In genomic region chr10:13586676-13587355, GRCh38 we compare ENCODE assay signal across 8 cellular contexts. TPM values are rescaled to one million over a fixed set of nuclear protein-coding genes. Genes with fewer than 3 reads are reported as not detected.
A peak's percentile ranks its signal among the peaks of the same experiment; 100 is the strongest.
DNase-seq lines count a peak whose midpoint lies in the region; ATAC-seq lines count a peak whose summit lies in the region.

A gene with protein sequence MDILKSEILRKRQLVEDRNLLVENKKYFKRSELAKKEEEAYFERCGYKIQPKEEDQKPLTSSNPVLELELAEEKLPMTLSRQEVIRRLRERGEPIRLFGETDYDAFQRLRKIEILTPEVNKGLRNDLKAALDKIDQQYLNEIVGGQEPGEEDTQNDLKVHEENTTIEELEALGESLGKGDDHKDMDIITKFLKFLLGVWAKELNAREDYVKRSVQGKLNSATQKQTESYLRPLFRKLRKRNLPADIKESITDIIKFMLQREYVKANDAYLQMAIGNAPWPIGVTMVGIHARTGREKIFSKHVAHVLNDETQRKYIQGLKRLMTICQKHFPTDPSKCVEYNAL (plus strand): TSS chr10:13586965. CDS start chr10:13587087, 122 bp downstream.

- H3K27ac Mint-ChIP-seq in IgD-negative memory B cell, result peak within 1 kb of the TSS; percentile 14 to 99 (median 99)

- peaks cover 12 to 25% (median 20%) of the 10 kb centered on the region in 3 donors for H3K4me1 Mint-ChIP-seq in IgD-negative memory B cell

- DNase-seq in DMS53 (lab: John Stamatoyannopoulos, UW) (peak; percentile 99), OCI-M1 (lab: John Stamatoyannopoulos, UW) (peak; percentile 97), activated T-cell treated with anti-CD3 and anti-CD28 coated beads for 24 hours (ENCODE audit: low read depth) (peak; percentile 92), epidermal melanocyte (ENCODE audit: insufficient read length, low spot score) (peak; percentile 93), middle frontal gyrus (ENCODE audit: extremely low spot score, low spot score) (peak; percentile 86)
- peak; percentile 84 to 92 for DNase-seq in stimulated activated CD8-positive, alpha-beta memory T cell treated with anti-CD3 and anti-CD28 coated beads, Interleukin-2, amount 100 ng/mL, for 48 hours (ENCODE audit: low read depth in 2 of 2)

- peak within 1 kb of the TSS; percentile 99 to 100 (median 100) for H3K4me3 Mint-ChIP-seq in IgD-negative memory B cell

- peaks cover 0 to 2% (median 0%) of the 10 kb centered on the region in 3 donors for H3K9me3 Mint-ChIP-seq in IgD-negative memory B cell

- H3K27me3 Mint-ChIP-seq in IgD-negative memory B cell, result peaks cover 9% of the 10 kb centered on the region

- ATAC-seq in GM21529 (IDR thresholded peaks at IDR 0.05; ENCODE audit: unreplicated experiment), result peak; percentile 99

- H3K36me3 Mint-ChIP-seq in IgD-negative memory B cell, result peaks cover 5% of the 10 kb centered on the region

RNA-seq across cellular contexts. Expression of the gene that starts here (rescaled TPM):
- polyA plus RNA-seq in IgD-negative memory B cell, result 30.5 TPM

Comparison
In these comparisons a context has a peak if more than half of its experiments do, and no peak if none do; other contexts are left out.
1. Peak in every context shown above with its lines: DNase-seq and ATAC-seq.